Comparison of ENCODE assay signal across 1 cellular context in genomic region chr6:37984578-37984977, GRCh38.
TF ChIP-seq lines count a peak whose summit lies in the region.

No MANE protein-coding gene starts in this region.

TF ChIP-seq in WTC11, 78 proteins besides CTCF, POLR2A, EP300 and RAD21 (continued from another document):
- TF ChIP-seq ZMAT4 (CRISPR knock-in tag; IDR thresholded peaks at IDR 0.05) (no peak), EMX1 (CRISPR knock-in tag; IDR thresholded peaks at IDR 0.05) (no peak), ZNF425 (CRISPR knock-in tag; conservative IDR thresholded peaks at IDR 0.05) (no peak), ZNF317 (CRISPR knock-in tag; IDR thresholded peaks at IDR 0.05; ENCODE audit: borderline replicate concordance, low read depth) (no peak), ZNF138 (CRISPR knock-in tag; conservative IDR thresholded peaks at IDR 0.05) (no peak), CBFB (CRISPR knock-in tag; IDR thresholded peaks at IDR 0.05; ENCODE audit: low read depth) (no peak), AR (CRISPR knock-in tag; IDR thresholded peaks at IDR 0.05) (no peak), ZNF416 (CRISPR knock-in tag; IDR thresholded peaks at IDR 0.05) (no peak)
TF ChIP-seq in WTC11: peak in this region for 0.
